1 cellular context compared by ENCODE assay signal in the genomic region with DNA sequence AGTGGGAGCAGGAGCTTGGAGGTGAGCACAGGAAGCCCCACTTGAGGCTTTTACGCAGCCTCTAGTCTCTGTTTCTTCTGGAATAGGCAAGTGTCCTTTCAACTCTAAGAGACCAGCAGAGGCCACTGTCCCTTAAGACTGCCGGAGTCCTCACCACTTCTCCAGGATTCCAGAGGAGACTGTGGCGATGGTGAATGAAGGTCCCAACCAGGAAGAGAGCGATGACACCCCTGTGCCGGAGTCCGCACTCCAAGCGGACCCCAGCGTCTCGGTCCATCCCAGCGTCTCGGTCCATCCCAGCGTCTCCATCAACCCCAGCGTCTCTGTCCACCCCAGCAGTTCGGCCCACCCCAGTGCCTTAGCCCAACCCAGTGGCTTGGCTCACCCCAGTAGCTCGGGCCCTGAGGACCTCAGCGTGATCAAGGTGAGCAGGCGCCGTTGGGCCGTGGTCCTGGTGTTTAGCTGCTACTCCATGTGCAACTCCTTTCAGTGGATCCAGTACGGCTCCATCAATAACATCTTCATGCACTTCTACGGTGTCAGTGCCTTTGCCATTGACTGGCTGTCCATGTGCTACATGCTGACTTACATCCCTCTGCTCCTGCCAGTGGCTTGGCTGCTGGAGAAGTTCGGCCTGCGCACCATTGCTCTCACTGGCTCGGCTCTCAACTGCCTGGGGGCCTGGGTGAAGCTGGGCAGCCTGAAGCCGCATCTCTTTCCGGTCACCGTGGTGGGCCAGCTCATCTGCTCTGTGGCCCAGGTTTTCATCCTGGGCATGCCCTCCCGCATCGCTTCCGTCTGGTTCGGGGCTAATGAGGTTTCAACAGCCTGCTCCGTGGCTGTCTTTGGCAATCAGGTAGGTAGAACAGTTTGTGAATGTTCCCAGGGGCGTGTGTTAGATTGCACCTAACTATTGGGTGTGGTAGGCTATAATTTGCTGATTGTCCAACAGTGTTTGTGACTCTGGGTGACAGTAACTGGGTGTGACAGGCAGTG.
TF ChIP-seq lines count a peak whose summit lies in the region.

No MANE protein-coding gene starts in this region.

TF ChIP-seq in HCT116, 20 proteins besides CTCF, POLR2A, EP300 and RAD21:
- TF ChIP-seq, protein P1, sequence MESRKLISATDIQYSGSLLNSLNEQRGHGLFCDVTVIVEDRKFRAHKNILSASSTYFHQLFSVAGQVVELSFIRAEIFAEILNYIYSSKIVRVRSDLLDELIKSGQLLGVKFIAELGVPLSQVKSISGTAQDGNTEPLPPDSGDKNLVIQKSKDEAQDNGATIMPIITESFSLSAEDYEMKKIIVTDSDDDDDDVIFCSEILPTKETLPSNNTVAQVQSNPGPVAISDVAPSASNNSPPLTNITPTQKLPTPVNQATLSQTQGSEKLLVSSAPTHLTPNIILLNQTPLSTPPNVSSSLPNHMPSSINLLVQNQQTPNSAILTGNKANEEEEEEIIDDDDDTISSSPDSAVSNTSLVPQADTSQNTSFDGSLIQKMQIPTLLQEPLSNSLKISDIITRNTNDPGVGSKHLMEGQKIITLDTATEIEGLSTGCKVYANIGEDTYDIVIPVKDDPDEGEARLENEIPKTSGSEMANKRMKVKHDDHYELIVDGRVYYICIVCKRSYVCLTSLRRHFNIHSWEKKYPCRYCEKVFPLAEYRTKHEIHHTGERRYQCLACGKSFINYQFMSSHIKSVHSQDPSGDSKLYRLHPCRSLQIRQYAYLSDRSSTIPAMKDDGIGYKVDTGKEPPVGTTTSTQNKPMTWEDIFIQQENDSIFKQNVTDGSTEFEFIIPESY (IDR thresholded peaks at IDR 0.05; ENCODE audit: extremely low read depth, insufficient replicate concordance, low read length): no peak
- TF ChIP-seq POLR2AphosphoS5 (IDR thresholded peaks at IDR 0.05; ENCODE audit: low read depth, low read length): no peak
- no peak for TF ChIP-seq CBX3 (IDR thresholded peaks at IDR 0.05; ENCODE audit: low read depth)
- TF ChIP-seq ZFX (IDR thresholded peaks at IDR 0.05): no peak
- no peak for TF ChIP-seq EZH2phosphoT487 (IDR thresholded peaks at IDR 0.05; ENCODE audit: borderline replicate concordance)
- TF ChIP-seq FOSL1 (IDR thresholded peaks at IDR 0.05; ENCODE audit: low read depth): no peak
- TF ChIP-seq, protein P2, sequence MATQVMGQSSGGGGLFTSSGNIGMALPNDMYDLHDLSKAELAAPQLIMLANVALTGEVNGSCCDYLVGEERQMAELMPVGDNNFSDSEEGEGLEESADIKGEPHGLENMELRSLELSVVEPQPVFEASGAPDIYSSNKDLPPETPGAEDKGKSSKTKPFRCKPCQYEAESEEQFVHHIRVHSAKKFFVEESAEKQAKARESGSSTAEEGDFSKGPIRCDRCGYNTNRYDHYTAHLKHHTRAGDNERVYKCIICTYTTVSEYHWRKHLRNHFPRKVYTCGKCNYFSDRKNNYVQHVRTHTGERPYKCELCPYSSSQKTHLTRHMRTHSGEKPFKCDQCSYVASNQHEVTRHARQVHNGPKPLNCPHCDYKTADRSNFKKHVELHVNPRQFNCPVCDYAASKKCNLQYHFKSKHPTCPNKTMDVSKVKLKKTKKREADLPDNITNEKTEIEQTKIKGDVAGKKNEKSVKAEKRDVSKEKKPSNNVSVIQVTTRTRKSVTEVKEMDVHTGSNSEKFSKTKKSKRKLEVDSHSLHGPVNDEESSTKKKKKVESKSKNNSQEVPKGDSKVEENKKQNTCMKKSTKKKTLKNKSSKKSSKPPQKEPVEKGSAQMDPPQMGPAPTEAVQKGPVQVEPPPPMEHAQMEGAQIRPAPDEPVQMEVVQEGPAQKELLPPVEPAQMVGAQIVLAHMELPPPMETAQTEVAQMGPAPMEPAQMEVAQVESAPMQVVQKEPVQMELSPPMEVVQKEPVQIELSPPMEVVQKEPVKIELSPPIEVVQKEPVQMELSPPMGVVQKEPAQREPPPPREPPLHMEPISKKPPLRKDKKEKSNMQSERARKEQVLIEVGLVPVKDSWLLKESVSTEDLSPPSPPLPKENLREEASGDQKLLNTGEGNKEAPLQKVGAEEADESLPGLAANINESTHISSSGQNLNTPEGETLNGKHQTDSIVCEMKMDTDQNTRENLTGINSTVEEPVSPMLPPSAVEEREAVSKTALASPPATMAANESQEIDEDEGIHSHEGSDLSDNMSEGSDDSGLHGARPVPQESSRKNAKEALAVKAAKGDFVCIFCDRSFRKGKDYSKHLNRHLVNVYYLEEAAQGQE (IDR thresholded peaks at IDR 0.05; ENCODE audit: low read depth): no peak
- TF ChIP-seq TCF7L2 (IDR thresholded peaks at IDR 0.05; ENCODE audit: borderline replicate concordance, extremely low read depth, insufficient read depth, insufficient read length): no peak
- no peak for TF ChIP-seq ELF1 (IDR thresholded peaks at IDR 0.05; ENCODE audit: borderline replicate concordance, low read depth)
- no peak for TF ChIP-seq ZNF274 (IDR thresholded peaks at IDR 0.05; ENCODE audit: low read depth, low read length)
- no peak for TF ChIP-seq JUND (IDR thresholded peaks at IDR 0.05)
- no peak for TF ChIP-seq SP1 (IDR thresholded peaks at IDR 0.05; ENCODE audit: low read depth)
- TF ChIP-seq, protein P3, sequence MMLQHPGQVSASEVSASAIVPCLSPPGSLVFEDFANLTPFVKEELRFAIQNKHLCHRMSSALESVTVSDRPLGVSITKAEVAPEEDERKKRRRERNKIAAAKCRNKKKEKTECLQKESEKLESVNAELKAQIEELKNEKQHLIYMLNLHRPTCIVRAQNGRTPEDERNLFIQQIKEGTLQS (IDR thresholded peaks at IDR 0.05): no peak
- TF ChIP-seq EGR1 (IDR thresholded peaks at IDR 0.05; ENCODE audit: low read depth): no peak
- TF ChIP-seq YY1 (IDR thresholded peaks at IDR 0.05; ENCODE audit: extremely low read depth, insufficient replicate concordance, low read depth, low read length): no peak
- no peak for TF ChIP-seq SRF (IDR thresholded peaks at IDR 0.05; ENCODE audit: low read depth)
- TF ChIP-seq CEBPB (IDR thresholded peaks at IDR 0.05; ENCODE audit: low read depth): no peak
- TF ChIP-seq EZH2 (IDR thresholded peaks at IDR 0.05): no peak
- TF ChIP-seq, protein P4, sequence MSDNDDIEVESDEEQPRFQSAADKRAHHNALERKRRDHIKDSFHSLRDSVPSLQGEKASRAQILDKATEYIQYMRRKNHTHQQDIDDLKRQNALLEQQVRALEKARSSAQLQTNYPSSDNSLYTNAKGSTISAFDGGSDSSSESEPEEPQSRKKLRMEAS (IDR thresholded peaks at IDR 0.05): no peak
